8 cellular contexts compared by ENCODE assay signal in the genomic region with DNA sequence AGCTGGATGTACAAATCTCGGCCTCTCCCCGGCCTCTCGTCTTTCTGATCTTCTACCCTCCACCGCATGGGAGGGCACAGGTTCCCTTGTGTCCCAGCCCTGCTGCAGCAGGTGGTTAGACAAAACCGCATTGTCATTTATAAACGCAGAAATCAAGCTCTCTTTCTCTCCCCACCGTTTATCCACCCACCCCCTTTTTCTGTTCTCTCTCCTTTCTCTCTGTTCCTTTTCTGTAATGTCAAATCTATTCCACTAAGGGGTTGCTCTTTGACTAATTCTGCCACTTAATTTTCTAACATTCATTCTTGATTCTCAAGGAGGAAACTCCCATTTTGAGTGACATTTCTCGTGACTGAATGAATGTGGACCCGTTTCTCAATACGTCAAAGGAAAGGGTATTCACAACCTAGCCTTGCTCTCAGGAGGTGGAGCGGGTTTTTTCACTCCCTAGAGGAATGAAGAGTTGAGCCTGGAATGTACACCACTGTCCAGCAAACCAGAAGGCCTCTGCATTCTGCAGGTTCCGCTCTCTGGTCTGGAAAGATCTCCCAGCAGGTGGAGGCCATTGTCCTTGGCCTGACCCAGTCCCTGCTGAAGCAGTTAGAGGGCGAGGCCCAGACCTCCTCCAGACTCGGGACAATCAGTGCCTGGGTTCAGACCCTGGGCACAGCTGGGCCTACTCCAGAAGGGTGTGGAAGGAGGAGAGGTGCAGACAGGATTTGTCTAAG.
DNase-seq lines count a peak whose midpoint lies in the region; ATAC-seq and TF ChIP-seq lines count a peak whose summit lies in the region.

No MANE protein-coding gene starts in this region.

- no peaks in the 10 kb centered on the region for H3K4me1 ChIP-seq in SJCRH30

- CTCF ChIA-PET in HEK293T (lab: Yijun Ruan, JAX): interaction anchor here (1.6 kb wide), 1 partner anchor 695 kb away, joined by 4 read pairs; no protein-coding TSS in a partner anchor

- intact Hi-C loops in activated T-helper 1 cell treated with anti-CD3 and anti-CD28 coated beads, Interleukin-12 subunit alpha, Interleukin-12 subunit beta, Interleukin-2, Interleukin-4 antibody, amounts not matched to agents 30 ng/mL and 10 ng/mL and 1 ng/mL, durations not matched to agents 14 hours and 24 hours and 36 hours (cut with micrococcal nuclease): loop anchor here (1.0 to 2.0 kb wide), 10 partner anchors 20 to 445 kb away; no protein-coding TSS in a partner anchor
- intact Hi-C loops in sciatic nerve (cut with DNase I): no loop called here

- POLR2A ChIA-PET in HEK293T (lab: Yijun Ruan, JAX): interaction anchor here (0.6 to 0.7 kb wide), 2 partner anchors 218 to 396 kb away, joined by 3 read pairs; no protein-coding TSS in a partner anchor

- peak overlapping the region; percentile 60 for H3K4me3 Mint-ChIP-seq in activated T-helper 1 cell treated with anti-CD3 and anti-CD28 coated beads, Interleukin-12 subunit alpha, Interleukin-12 subunit beta, Interleukin-2, Interleukin-4 antibody, amounts not matched to agents 30 ng/mL and 10 ng/mL and 1 ng/mL, durations not matched to agents 14 hours and 24 hours and 36 hours

- H3K27ac ChIP-seq in SJCRH30: no peak overlapping the region

- no peaks in the 10 kb centered on the region for H3K9me3 Mint-ChIP-seq in activated T-helper 1 cell treated with anti-CD3 and anti-CD28 coated beads, Interleukin-12 subunit alpha, Interleukin-12 subunit beta, Interleukin-2, Interleukin-4 antibody, amounts not matched to agents 30 ng/mL and 10 ng/mL and 1 ng/mL, durations not matched to agents 14 hours and 24 hours and 36 hours

- no peaks in the 10 kb centered on the region for H3K27me3 Mint-ChIP-seq in activated T-helper 1 cell treated with anti-CD3 and anti-CD28 coated beads, Interleukin-12 subunit alpha, Interleukin-12 subunit beta, Interleukin-2, Interleukin-4 antibody, amounts not matched to agents 30 ng/mL and 10 ng/mL and 1 ng/mL, durations not matched to agents 14 hours and 24 hours and 36 hours (ENCODE audit: insufficient read depth)

- no peak overlapping the region for H3K4me3 ChIP-seq in SJCRH30

- peaks cover 2% of the 10 kb centered on the region for H3K36me3 Mint-ChIP-seq in activated T-helper 1 cell treated with anti-CD3 and anti-CD28 coated beads, Interleukin-12 subunit alpha, Interleukin-12 subunit beta, Interleukin-2, Interleukin-4 antibody, amounts not matched to agents 30 ng/mL and 10 ng/mL and 1 ng/mL, durations not matched to agents 14 hours and 24 hours and 36 hours (ENCODE audit: low read depth)

- peak overlapping the region; percentile 76 for H3K27ac Mint-ChIP-seq in activated T-helper 1 cell treated with anti-CD3 and anti-CD28 coated beads, Interleukin-12 subunit alpha, Interleukin-12 subunit beta, Interleukin-2, Interleukin-4 antibody, amounts not matched to agents 30 ng/mL and 10 ng/mL and 1 ng/mL, durations not matched to agents 14 hours and 24 hours and 36 hours

- peaks cover 45% of the 10 kb centered on the region for H3K4me1 Mint-ChIP-seq in activated T-helper 1 cell treated with anti-CD3 and anti-CD28 coated beads, Interleukin-12 subunit alpha, Interleukin-12 subunit beta, Interleukin-2, Interleukin-4 antibody, amounts not matched to agents 30 ng/mL and 10 ng/mL and 1 ng/mL, durations not matched to agents 14 hours and 24 hours and 36 hours (ENCODE audit: low read depth)

- no peaks in the 10 kb centered on the region for H3K27me3 ChIP-seq in SJCRH30

- peak; percentile 72 for DNase-seq in stimulated activated CD4-positive, alpha-beta T cell treated with anti-CD3 and anti-CD28 coated beads, Interleukin-15, amount 100 ng/mL, for 24 hours
- no peak for DNase-seq in stimulated activated CD4-positive, alpha-beta T cell treated with anti-CD3 and anti-CD28 coated beads, Interleukin-2, amount 100 ng/mL, for 48 hours
- DNase-seq in activated T-helper 1 cell treated with anti-CD3 and anti-CD28 coated beads, Interleukin-12 subunit alpha, Interleukin-12 subunit beta, Interleukin-2, Interleukin-4 antibody, amounts not matched to agents 30 ng/mL and 10 ng/mL and 1 ng/mL, durations not matched to agents 14 hours and 24 hours and 36 hours (ENCODE audit: low spot score): no peak
- DNase-seq in sciatic nerve (ENCODE audit: low spot score) (peak; percentile 60), SJCRH30 (no peak), HEK293T (ENCODE audit: extremely low spot score) (no peak), AG08396 (ENCODE audit: low spot score) (no peak)

- no peaks in the 10 kb centered on the region for H3K36me3 ChIP-seq in SJCRH30

- H3K9me3 ChIP-seq in SJCRH30 (replicated peaks): no peaks in the 10 kb centered on the region

- ATAC-seq in HG03060 (IDR thresholded peaks at IDR 0.05; ENCODE audit: low read depth, unreplicated experiment) (peak; percentile 57), sciatic nerve (peak; percentile 49)

TF ChIP-seq in HEK293T, 16 proteins besides CTCF, POLR2A, EP300 and RAD21:
- TF ChIP-seq NFRKB (IDR thresholded peaks at IDR 0.05) (no peak), FOXK2 (IDR thresholded peaks at IDR 0.05) (no peak), ZNF384 (IDR thresholded peaks at IDR 0.05) (no peak), FOXM1 (IDR thresholded peaks at IDR 0.05; ENCODE audit: borderline replicate concordance) (no peak), SP1 (IDR thresholded peaks at IDR 0.05) (no peak), FOXA1 (IDR thresholded peaks at IDR 0.05) (no peak), ARNT (IDR thresholded peaks at IDR 0.05) (no peak)

Comparison
In these comparisons a context has a peak if more than half of its experiments do, and no peak if none do; other contexts are left out.
1. DNase-seq: peak in stimulated activated CD4-positive, alpha-beta T cell treated with anti-CD3 and anti-CD28 coated beads, Interleukin-15, amount 100 ng/mL, for 24 hours (single experiment) and sciatic nerve (single experiment); none in stimulated activated CD4-positive, alpha-beta T cell treated with anti-CD3 and anti-CD28 coated beads, Interleukin-2, amount 100 ng/mL, for 48 hours (0 of 2), activated T-helper 1 cell treated with anti-CD3 and anti-CD28 coated beads, Interleukin-12 subunit alpha, Interleukin-12 subunit beta, Interleukin-2, Interleukin-4 antibody, amounts not matched to agents 30 ng/mL and 10 ng/mL and 1 ng/mL, durations not matched to agents 14 hours and 24 hours and 36 hours (single experiment), SJCRH30 (0 of 2), HEK293T (single experiment) and AG08396 (single experiment).